ENCODE assay signal across 1 cellular context in the genomic region with DNA sequence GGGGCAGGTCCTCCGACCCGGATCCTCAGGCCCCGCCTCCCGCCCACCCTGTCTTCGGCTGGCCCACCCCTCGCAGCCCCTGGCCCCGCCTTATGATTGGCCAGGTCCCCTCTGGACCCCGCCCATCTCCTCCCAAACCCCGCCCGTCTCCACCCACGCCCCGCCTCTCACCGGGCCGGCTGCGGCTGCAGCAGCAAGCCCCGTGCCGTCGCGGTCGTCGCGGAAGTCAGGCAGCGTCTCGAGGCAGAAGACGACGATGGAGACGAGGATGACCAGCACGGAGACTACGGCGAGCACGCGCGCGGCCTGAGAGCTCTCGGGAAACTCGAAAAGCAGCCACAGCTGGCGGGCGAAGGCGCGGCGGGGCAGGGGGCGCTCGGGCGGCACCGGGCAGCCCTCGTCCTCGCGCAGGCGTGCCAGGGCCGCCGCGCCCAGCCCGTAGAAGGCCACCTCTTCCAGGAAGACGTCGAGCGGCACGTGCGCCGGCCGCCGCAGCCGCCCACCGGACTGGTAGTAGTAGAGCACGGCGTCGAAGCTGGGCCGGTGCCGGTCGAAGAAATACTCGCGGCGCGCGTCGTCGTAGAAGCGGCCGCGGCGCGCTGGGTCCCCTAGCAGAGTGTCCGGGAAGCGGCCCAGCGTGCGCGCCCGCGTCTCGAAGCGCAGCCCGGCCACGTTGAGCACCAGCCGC.
TF ChIP-seq lines count a peak whose summit lies in the region.

No MANE protein-coding gene starts in this region.

TF ChIP-seq in A549, 52 proteins besides CTCF, POLR2A, EP300 and RAD21 (continued from another document):
- no peak for TF ChIP-seq BCL3 (IDR thresholded peaks at IDR 0.05)
TF ChIP-seq in A549: peak in this region for 0.
